Comparison of ENCODE assay signal across 22 cellular contexts in the genomic region with DNA sequence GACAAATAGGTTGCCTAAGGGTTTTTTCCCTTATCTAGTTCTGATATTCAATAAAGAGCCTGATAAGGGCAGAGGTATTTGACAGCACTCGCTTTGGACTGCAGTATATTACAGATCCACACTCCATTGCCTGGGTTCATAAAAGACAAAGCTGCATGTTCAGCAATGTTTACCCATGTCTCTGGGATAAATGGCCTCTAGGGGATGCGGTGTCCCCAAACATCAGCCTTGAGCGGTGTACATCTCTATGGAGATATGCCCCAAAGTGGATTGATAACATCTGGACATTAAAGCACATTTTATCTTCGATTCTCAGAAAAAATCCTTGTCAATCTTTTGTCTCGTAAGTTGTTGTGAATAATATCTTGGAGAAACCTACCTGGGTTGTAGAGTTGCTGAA.
"Had no signal": no experiment of that assay in that cellular context is flagged by ENCODE, and none has a peak within 500 bp of the region (broad histone marks: within the 10 kb centered on the region; RNA-seq: fewer than 3 reads in every experiment).

No MANE protein-coding gene starts in this region.

- H3K27ac Mint-ChIP-seq: nephron; stimulated activated effector memory CD8-positive, alpha-beta T cell treated with anti-CD3 and anti-CD28 coated beads, Interleukin-12 subunit alpha, Interleukin-12 subunit beta, amount 100 ng/mL, for 72 hours; type B pancreatic cell had no signal

- H3K4me1 Mint-ChIP-seq: nephron; stimulated activated effector memory CD8-positive, alpha-beta T cell treated with anti-CD3 and anti-CD28 coated beads, Interleukin-12 subunit alpha, Interleukin-12 subunit beta, amount 100 ng/mL, for 72 hours had no signal

- H3K9ac ChIP-seq: parathyroid adenoma had no signal

- H3K4me1 ChIP-seq: foreskin keratinocyte, parathyroid adenoma, psoas muscle, right lobe of liver, suprapubic skin, thyroid gland had no signal

- H3K9me3 ChIP-seq: right lobe of liver, thyroid gland had no signal

- H2AFZ ChIP-seq: parathyroid adenoma had no signal

- H3K4me3 Mint-ChIP-seq: nephron; stimulated activated effector memory CD8-positive, alpha-beta T cell treated with anti-CD3 and anti-CD28 coated beads, Interleukin-12 subunit alpha, Interleukin-12 subunit beta, amount 100 ng/mL, for 72 hours; type B pancreatic cell had no signal

- H3K36me3 Mint-ChIP-seq: stimulated activated effector memory CD8-positive, alpha-beta T cell treated with anti-CD3 and anti-CD28 coated beads, Interleukin-12 subunit alpha, Interleukin-12 subunit beta, amount 100 ng/mL, for 72 hours; type B pancreatic cell had no signal

- H3K4me3 ChIP-seq: lung, psoas muscle, right lobe of liver, suprapubic skin, thyroid gland had no signal

- ATAC-seq: foreskin keratinocyte; left cardiac atrium; left ventricle myocardium superior; psoas muscle; right lobe of liver; stimulated activated effector memory CD8-positive, alpha-beta T cell treated with anti-CD3 and anti-CD28 coated beads, Interleukin-12 subunit alpha, Interleukin-12 subunit beta, amount 100 ng/mL, for 72 hours; stimulated activated naive CD8-positive, alpha-beta T cell treated with anti-CD3 and anti-CD28 coated beads, Interleukin-15, Interleukin-2, amounts not matched to agents 100 U/mL and 50 U/mL, for 24 hours had no signal

- H3K27me3 ChIP-seq: foreskin keratinocyte, right lobe of liver, suprapubic skin, thyroid gland had no signal

- H3K79me2 ChIP-seq: parathyroid adenoma had no signal

- DNase-seq: dermis blood vessel endothelial cell; erythroblast; foreskin keratinocyte; kidney; left cardiac atrium; left ventricle myocardium superior; mesenchymal stem cell; midbrain; occipital lobe; psoas muscle; retina; right lobe of liver; stimulated activated CD4-positive, alpha-beta T cell treated with anti-CD3 and anti-CD28 coated beads, Interleukin-4, amount 100 ng/mL, for 1 hour; stimulated activated CD8-positive, alpha-beta memory T cell treated with anti-CD3 and anti-CD28 coated beads, Interleukin-4, amount 100 ng/mL, for 48 hours; stimulated activated naive CD8-positive, alpha-beta T cell treated with anti-CD3 and anti-CD28 coated beads, Interleukin-15, Interleukin-2, amounts not matched to agents 100 U/mL and 50 U/mL, for 24 hours; thyroid gland had no signal

- H3K27ac ChIP-seq: foreskin keratinocyte, parathyroid adenoma, psoas muscle, right lobe of liver, suprapubic skin, thyroid gland had no signal

- H3K36me3 ChIP-seq: right lobe of liver, suprapubic skin, thyroid gland had no signal

- H3K27me3 Mint-ChIP-seq: type B pancreatic cell had no signal
